8 cellular contexts compared by ENCODE assay signal in genomic region chr2:10813085-10813748, GRCh38. TPM values are rescaled to one million over a fixed set of nuclear protein-coding genes. Genes with fewer than 3 reads are reported as not detected.
DNase-seq lines count a peak whose midpoint lies in the region; ATAC-seq, FAIRE-seq and TF ChIP-seq lines count a peak whose summit lies in the region.

No MANE protein-coding gene starts in this region.

- H3K36me3 ChIP-seq in HUES48 (ENCODE audit: control insufficient read depth, insufficient read depth, low read length) (peaks cover 7% of the 10 kb centered on the region; the same call in 1 of the 2 replicates), mammary epithelial cell (ENCODE audit: insufficient read depth, low read length) (peaks cover 4% of the 10 kb centered on the region), mucosa of descending colon (ENCODE audit: low read depth) (no peaks in the 10 kb centered on the region)

- peak overlapping the region; percentile 85 for H3K4me3 ChIP-seq in A549
- H3K4me3 ChIP-seq in HUES48 (ENCODE audit: low read depth, low read length): peak overlapping the region; percentile 87
- H3K4me3 ChIP-seq in mammary epithelial cell (replicated peaks in 1 of 3; ENCODE audit: insufficient read depth in 1 of 3, low read depth in 2 of 3, low read length in 3 of 3): peak overlapping the region; percentile 47 to 67 (median 48)
- H3K4me3 ChIP-seq in mucosa of descending colon: peak overlapping the region; percentile 92

- intact Hi-C loops in mammary epithelial cell (cut with micrococcal nuclease) (no loop called here), mucosa of descending colon (cut with DNase I, micrococcal nuclease) (no loop called here)

- no peak for FAIRE-seq in A549 (lab: Jason Lieb, UNC)

- H3K9ac ChIP-seq in HUES48 (ENCODE audit: low read depth, low read length) (no peak overlapping the region), mammary epithelial cell (ENCODE audit: insufficient read depth, low read length) (peak overlapping the region; percentile 21)

- TF ChIP-seq CTCF in A549 (IDR thresholded peaks at IDR 0.05) (no peak), mammary epithelial cell (conservative IDR thresholded peaks at IDR 0.05 in 1 of 2, IDR thresholded peaks at IDR 0.05 in 1 of 2; ENCODE audit: extremely low read depth in 1 of 2, insufficient read depth in 1 of 2, low read depth in 1 of 2, low read length in 2 of 2) (no peak), mucosa of descending colon (IDR thresholded peaks at IDR 0.05) (no peak)

- no peak for TF ChIP-seq POLR2A in A549 (IDR thresholded peaks at IDR 0.05; ENCODE audit: low read length)

- WGBS in A549 (ENCODE audit: missing lambda C conversion rate): 40% methylated on average over 22 of the region's 27 CpGs
- WGBS in mammary epithelial cell (ENCODE audit: low coverage, missing lambda C conversion rate): 14% methylated on average over 19 of the region's 27 CpGs

- no peak; a peak in 4 of 6 replicates for ATAC-seq in A549
- peak; percentile 21 for ATAC-seq in mucosa of descending colon
- no peak for ATAC-seq in HG02798 (IDR thresholded peaks at IDR 0.05; ENCODE audit: poor library complexity, unreplicated experiment)
- no peak for ATAC-seq in HG03439 (IDR thresholded peaks at IDR 0.05; ENCODE audit: unreplicated experiment)

- no peaks in the 10 kb centered on the region for H3K27me3 ChIP-seq in HUES48 (ENCODE audit: control insufficient read depth, insufficient read depth, low read length)
- H3K27me3 ChIP-seq in mammary epithelial cell (ENCODE audit: insufficient read depth, low read length): no peaks in the 10 kb centered on the region

- CTCF ChIA-PET in A549 (lab: Yijun Ruan, JAX) (interaction anchor here (1.1 to 5.3 kb wide), 10 partner anchors 10 to 319 kb away, joined by 3 to 36 read pairs (median 6); a partner anchor contains a TSS), mammary epithelial cell (lab: Charles Lee; ENCODE audit: low non-redundant PET) (no interaction called here)

- peaks cover 43% of the 10 kb centered on the region for H3K79me2 ChIP-seq in mammary epithelial cell (ENCODE audit: insufficient read depth, low read length)

- no peak for DNase-seq in A549 (ENCODE audit: low read depth in 1 of 2, low spot score in 1 of 2)
- DNase-seq in mammary epithelial cell: no peak
- no peak for DNase-seq in mucosa of descending colon
- no peak for DNase-seq in NCI-H187 treated with DMSO at 0.1 percent for 48 hours (lab: John Stamatoyannopoulos, UW)
- DNase-seq in activated CD4-positive, alpha-beta T cell treated with anti-CD3 and anti-CD28 coated beads, Interleukin-2, amount 50 U/mL, for 4 hours: no peak

- POLR2A ChIA-PET in A549 (lab: Yijun Ruan, JAX): interaction anchor here (0.6 to 1.1 kb wide), 4 partner anchors 19 to 342 kb away, joined by 3 to 4 read pairs (median 4); partner anchors contain the start of gene SLC66A3

- no peak for TF ChIP-seq EP300 in A549 (IDR thresholded peaks at IDR 0.05)

- no TSS peak for BruUV-seq in mammary epithelial cell (replicated peaks; lab: Mats Ljungman, UMichigan)

- H3K9me3 ChIP-seq in A549: no peaks in the 10 kb centered on the region
- H3K9me3 ChIP-seq in HUES48 (ENCODE audit: control insufficient read depth, insufficient read depth, low read length): no peaks in the 10 kb centered on the region
- no peaks in the 10 kb centered on the region for H3K9me3 ChIP-seq in mammary epithelial cell (replicated peaks; ENCODE audit: insufficient read depth, low read length)
- no peaks in the 10 kb centered on the region for H3K9me3 ChIP-seq in mucosa of descending colon

- peaks cover 18% of the 10 kb centered on the region for H3K4me1 ChIP-seq in A549
- peaks cover 22% of the 10 kb centered on the region for H3K4me1 ChIP-seq in HUES48 (ENCODE audit: control insufficient read depth, insufficient read depth, low read length)
- peaks cover 14% of the 10 kb centered on the region for H3K4me1 ChIP-seq in mammary epithelial cell (ENCODE audit: insufficient read depth, low read length)
- peaks cover 19% of the 10 kb centered on the region for H3K4me1 ChIP-seq in mucosa of descending colon (ENCODE audit: low read depth)

- dilution Hi-C loops in mammary epithelial cell (cut with HindIII; ENCODE audit: low sequenced_read_pairs): no loop called here

- in situ Hi-C loops in mammary epithelial cell (cut with MboI; ENCODE audit: low sequenced_read_pairs in 2 of 2): no loop called here

- H4K20me1 ChIP-seq in mammary epithelial cell (ENCODE audit: insufficient read depth, low read length): no peaks in the 10 kb centered on the region

- no peak for TF ChIP-seq RAD21 in A549 (conservative IDR thresholded peaks at IDR 0.05 in 1 of 2, IDR thresholded peaks at IDR 0.05 in 1 of 2)

- peak overlapping the region; percentile 67 to 93 for H3K27ac ChIP-seq in A549
- H3K27ac ChIP-seq in HUES48 (ENCODE audit: low read depth, low read length): no peak overlapping the region
- H3K27ac ChIP-seq in mammary epithelial cell (ENCODE audit: insufficient read depth, low read depth, low read length): no peak overlapping the region

- H3K4me2 ChIP-seq in A549: peak overlapping the region; percentile 74
- peak overlapping the region; percentile 76 for H3K4me2 ChIP-seq in mammary epithelial cell (ENCODE audit: insufficient read depth, low read depth, low read length)

- peak overlapping the region; percentile 89 for H2AFZ ChIP-seq in mammary epithelial cell (ENCODE audit: low read depth, low read length)

TF ChIP-seq in A549, 52 proteins besides CTCF, POLR2A, EP300 and RAD21:
- TF ChIP-seq PHF8 (IDR thresholded peaks at IDR 0.05; ENCODE audit: borderline replicate concordance, low read depth) (peak; percentile 20; the same call in 1 of the 2 replicates), CHD2 (IDR thresholded peaks at IDR 0.05; ENCODE audit: low read length, partially characterized antibody) (no peak)

RNA-seq across cellular contexts. Expression of gene PDIA6, which starts 0.6 kb away (rescaled TPM):
- polyA plus RNA-seq in A549 (2011; rRNA removed): 292 and 442 TPM in 2 replicates
- 170 and 188 TPM in 2 replicates for polyA plus RNA-seq in A549 (2012; cell fraction: cytosol; rRNA removed)
- 107 and 173 TPM in 2 replicates for polyA plus RNA-seq in A549 (2012; cell fraction: nucleus; rRNA removed)
- 309 to 325 TPM (median 322 TPM) in 3 replicates for polyA plus RNA-seq in A549 (2017; fragmentation: RNase III; extraction: RNeasy Plus Mini Kit Qiagen cat#74134 plus additional on column Dnase treatment)
- polyA minus RNA-seq in A549 (2011; rRNA and poly(A)+ RNA removed): 98.3 and 120 TPM in 2 replicates
- 100 to 1,000 TPM; 168 to 256 TPM for total RNA-seq in mammary epithelial cell
- 270 TPM for polyA plus RNA-seq in mammary epithelial cell
- 139 TPM for polyA minus RNA-seq in mammary epithelial cell
- 100 to 1,000 TPM; 121 to 168 (median 126) TPM for total RNA-seq in mucosa of descending colon

Comparison
In these comparisons a context has a peak if more than half of its experiments do, and no peak if none do; other contexts are left out.
1. H3K27ac ChIP-seq: peak in A549 (2 of 2); none in HUES48 (single experiment) and mammary epithelial cell (single experiment).
2. Peak in every context shown above with its lines, with median percentiles within 50 percentile points of each other: H3K4me3 ChIP-seq.